In genomic region chr10:1179346-1180070, GRCh38 we compare ENCODE assay signal across 20 cellular contexts.
"Had no signal": no experiment of that assay in that cellular context is flagged by ENCODE, and none has a peak within 500 bp of the region (broad histone marks: within the 10 kb centered on the region; RNA-seq: fewer than 3 reads in every experiment).

No MANE protein-coding gene starts in this region.

- H3K27ac ChIP-seq: colonic mucosa, esophagus squamous epithelium, gastroesophageal sphincter, uterus had no signal

- H3K27me3 ChIP-seq: colonic mucosa, esophagus squamous epithelium, tibial nerve, uterus had no signal

- H3K4me3 ChIP-seq: colonic mucosa, esophagus squamous epithelium, gastroesophageal sphincter, tibial nerve, uterus had no signal

- H3K9me3 ChIP-seq: colonic mucosa, esophagus squamous epithelium, gastroesophageal sphincter, tibial nerve, uterus had no signal

- H3K4me1 Mint-ChIP-seq: activated naive CD4-positive, alpha-beta T cell treated with anti-CD3 and anti-CD28 coated beads, Interleukin-2, amount 50 U/mL, for 24 hours; naive thymus-derived CD4-positive, alpha-beta T cell; neural crest cell; T-helper 17 cell had no signal

- ATAC-seq: gastroesophageal sphincter; naive thymus-derived CD4-positive, alpha-beta T cell; T-helper 17 cell had no signal

- DNase-seq: activated CD4-positive, alpha-beta memory T cell treated with anti-CD3 and anti-CD28 coated beads for 36 hours; activated CD4-positive, alpha-beta T cell treated with anti-CD3 and anti-CD28 coated beads for 48 hours; activated gamma-delta T cell treated with Interleukin-2 at 50 U/mL for 16 hours; caudate nucleus; colonic mucosa; esophagus squamous epithelium; hypothalamus; mesenchymal stem cell; naive thymus-derived CD4-positive, alpha-beta T cell; retina; stimulated activated CD4-positive, alpha-beta T cell treated with anti-CD3 and anti-CD28 coated beads, Interleukin-4, amount 100 ng/mL, for 24 hours; stimulated activated naive CD4-positive, alpha-beta T cell treated with Interleukin-2 at 50 U/mL for 16 hours; T-helper 17 cell; uterus had no signal

- H3K9me3 Mint-ChIP-seq: activated CD4-positive, alpha-beta memory T cell treated with anti-CD3 and anti-CD28 coated beads for 36 hours; activated naive CD4-positive, alpha-beta T cell treated with anti-CD3 and anti-CD28 coated beads, Interleukin-2, amount 50 U/mL, for 24 hours; naive thymus-derived CD4-positive, alpha-beta T cell; neural crest cell had no signal

- H3K4me1 ChIP-seq: colonic mucosa, esophagus squamous epithelium, gastroesophageal sphincter, tibial nerve, uterus had no signal

- H3K4me3 Mint-ChIP-seq: activated CD4-positive, alpha-beta memory T cell treated with anti-CD3 and anti-CD28 coated beads for 36 hours; activated naive CD4-positive, alpha-beta T cell treated with anti-CD3 and anti-CD28 coated beads, Interleukin-2, amount 50 U/mL, for 24 hours; brain; naive thymus-derived CD4-positive, alpha-beta T cell; neural crest cell; T-helper 17 cell had no signal

- H3K36me3 ChIP-seq: colonic mucosa, esophagus squamous epithelium, gastroesophageal sphincter, tibial nerve, uterus had no signal

- H3K36me3 Mint-ChIP-seq: activated CD4-positive, alpha-beta memory T cell treated with anti-CD3 and anti-CD28 coated beads for 36 hours; activated naive CD4-positive, alpha-beta T cell treated with anti-CD3 and anti-CD28 coated beads, Interleukin-2, amount 50 U/mL, for 24 hours; naive thymus-derived CD4-positive, alpha-beta T cell had no signal

- H3K27ac Mint-ChIP-seq: activated CD4-positive, alpha-beta memory T cell treated with anti-CD3 and anti-CD28 coated beads for 36 hours; activated naive CD4-positive, alpha-beta T cell treated with anti-CD3 and anti-CD28 coated beads, Interleukin-2, amount 50 U/mL, for 24 hours; naive thymus-derived CD4-positive, alpha-beta T cell; progenitor cell of endocrine pancreas; T-helper 17 cell had no signal

- H3K27me3 Mint-ChIP-seq: activated naive CD4-positive, alpha-beta T cell treated with anti-CD3 and anti-CD28 coated beads, Interleukin-2, amount 50 U/mL, for 24 hours had no signal
